In the genomic region with DNA sequence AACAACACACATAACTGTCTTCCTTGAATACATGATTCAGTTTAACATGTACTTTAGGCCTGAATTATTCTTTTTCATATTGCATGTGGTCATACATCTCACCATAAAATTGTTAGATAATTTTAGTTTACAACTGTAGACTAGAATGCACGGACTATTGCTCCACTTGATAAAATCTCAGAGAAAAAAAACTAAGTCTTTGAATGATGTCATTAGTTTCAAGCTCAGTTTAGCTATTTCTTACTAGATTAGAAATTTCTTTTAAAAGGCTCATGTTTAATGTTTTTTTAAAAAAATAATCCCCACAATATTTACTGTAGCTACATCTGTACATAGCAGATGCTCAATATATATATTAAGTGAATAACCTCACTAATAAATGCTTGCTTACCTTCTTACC, we compare ENCODE assay signal across 22 cellular contexts.
"Had no signal": no experiment of that assay in that cellular context is flagged by ENCODE, and none has a peak within 500 bp of the region (broad histone marks: within the 10 kb centered on the region; RNA-seq: fewer than 3 reads in every experiment).

No MANE protein-coding gene starts in this region.

- H3K4me3 ChIP-seq: hepatocyte, left ventricle myocardium inferior, lung, ovary, right atrium auricular region, skin epidermis, tibial nerve, uterus had no signal

- H2AFZ ChIP-seq: hepatocyte had no signal

- ATAC-seq: natural killer cell treated with Interleukin-12 subunit alpha and Interleukin-12 subunit beta and Interleukin-15 and Interleukin-18, amount 100 ng/mL, for 72 hours; sciatic nerve; stimulated activated naive CD8-positive, alpha-beta T cell treated with anti-CD3 and anti-CD28 coated beads, Interleukin-15, amount 100 ng/mL, for 72 hours had no signal

- H3K27ac Mint-ChIP-seq: mesothelial cell of epicardium; natural killer cell treated with Interleukin-12 subunit alpha and Interleukin-12 subunit beta and Interleukin-15 and Interleukin-18, amount 100 ng/mL, for 72 hours; type B pancreatic cell had no signal

- H3K27ac ChIP-seq: hepatocyte, left ventricle myocardium inferior, ovary, right atrium auricular region, skin epidermis, tibial nerve, uterus had no signal

- H3K27me3 Mint-ChIP-seq: naive B cell; natural killer cell treated with Interleukin-12 subunit alpha and Interleukin-12 subunit beta and Interleukin-15 and Interleukin-18, amount 100 ng/mL, for 72 hours; progenitor cell of endocrine pancreas; stimulated activated naive CD8-positive, alpha-beta T cell treated with anti-CD3 and anti-CD28 coated beads, Interleukin-15, amount 100 ng/mL, for 72 hours; type B pancreatic cell had no signal

- DNase-seq: islet precursor cell; left ventricle myocardium inferior; naive B cell; ovary; stimulated activated CD4-positive, alpha-beta T cell treated with anti-CD3 and anti-CD28 coated beads, Interleukin-12 subunit alpha, Interleukin-12 subunit beta, amount 100 ng/mL, for 4 hours; stimulated activated CD4-positive, alpha-beta T cell treated with anti-CD3 and anti-CD28 coated beads, Interleukin-15, amount 100 ng/mL, for 24 hours; stimulated activated CD4-positive, alpha-beta T cell treated with anti-CD3 and anti-CD28 coated beads, Interleukin-2, amount 100 ng/mL, for 24 hours; stimulated activated CD4-positive, alpha-beta T cell treated with anti-CD3 and anti-CD28 coated beads, Interleukin-4, amount 100 ng/mL, for 1 hour; stimulated activated naive CD4-positive, alpha-beta T cell; stimulated activated naive CD8-positive, alpha-beta T cell treated with anti-CD3 and anti-CD28 coated beads, Interleukin-15, amount 100 ng/mL, for 72 hours; substantia nigra; uterus had no signal

- H3K36me3 ChIP-seq: ovary, right atrium auricular region, uterus had no signal

- H3K9me3 ChIP-seq: ovary, uterus had no signal

- H3K4me3 Mint-ChIP-seq: mesothelial cell of epicardium; natural killer cell treated with Interleukin-12 subunit alpha and Interleukin-12 subunit beta and Interleukin-15 and Interleukin-18, amount 100 ng/mL, for 72 hours; stimulated activated naive CD8-positive, alpha-beta T cell treated with anti-CD3 and anti-CD28 coated beads, Interleukin-15, amount 100 ng/mL, for 72 hours; type B pancreatic cell had no signal

- H3K4me2 ChIP-seq: hepatocyte had no signal

- H3K27me3 ChIP-seq: hepatocyte, ovary, right atrium auricular region, tibial nerve, uterus had no signal

- H3K9me3 Mint-ChIP-seq: natural killer cell treated with Interleukin-12 subunit alpha and Interleukin-12 subunit beta and Interleukin-15 and Interleukin-18, amount 100 ng/mL, for 72 hours; type B pancreatic cell had no signal
